1 cellular context compared by ENCODE assay signal in genomic region chr20:38893485-38894090, GRCh38.
TF ChIP-seq lines count a peak whose summit lies in the region.

No MANE protein-coding gene starts in this region.

TF ChIP-seq in GM12878, 131 proteins besides CTCF, POLR2A, EP300 and RAD21 (continued from another document and continues in another):
- TF ChIP-seq BCL3 (IDR thresholded peaks at IDR 0.05; ENCODE audit: borderline replicate concordance, insufficient read depth, low read depth, low read length, poor library complexity, severe bottlenecking) (no peak), RB1 (IDR thresholded peaks at IDR 0.05; ENCODE audit: borderline replicate concordance) (no peak; the same call in 1 of the 2 replicates), POLR2AphosphoS5 (IDR thresholded peaks at IDR 0.05; ENCODE audit: low read length) (no peak), SMARCA5 (IDR thresholded peaks at IDR 0.05) (peak; percentile 89; the same call in 1 of the 2 replicates), CREB1 (IDR thresholded peaks at IDR 0.05; ENCODE audit: low read depth) (0 out of 2 replicates have a peak, but pooled peaks have one; percentile 16), ZNF384 (IDR thresholded peaks at IDR 0.05; ENCODE audit: borderline replicate concordance, low read depth, low read length) (peak; percentile 16; the same call in 1 of the 2 replicates), ATF2 (IDR thresholded peaks at IDR 0.05; ENCODE audit: low read length) (no peak), KDM1A (IDR thresholded peaks at IDR 0.05; ENCODE audit: borderline replicate concordance) (no peak), STAT3 (IDR thresholded peaks at IDR 0.05; ENCODE audit: low read depth, low read length) (no peak), SREBF2 (IDR thresholded peaks at IDR 0.05; ENCODE audit: low read length) (no peak), NFIC (IDR thresholded peaks at IDR 0.05; ENCODE audit: low read depth, low read length) (no peak), ZSCAN29 (IDR thresholded peaks at IDR 0.05) (no peak), TBL1XR1 (IDR thresholded peaks at IDR 0.05; ENCODE audit: low read depth, low read length) (0 out of 2 replicates have a peak, but pooled peaks have one; percentile 39), BACH1 (IDR thresholded peaks at IDR 0.05; ENCODE audit: borderline replicate concordance) (0 out of 2 replicates have a peak, but pooled peaks have one; percentile 25), SPI1 (IDR thresholded peaks at IDR 0.05; ENCODE audit: borderline replicate concordance, insufficient read depth, low read depth, low read length) (peak; percentile 66; the same call in 1 of the 2 replicates), STAT1 (conservative IDR thresholded peaks at IDR 0.05) (no peak), RAD51 (IDR thresholded peaks at IDR 0.05) (no peak), WRNIP1 (IDR thresholded peaks at IDR 0.05; ENCODE audit: borderline replicate concordance, low read depth, low read length) (0 out of 2 replicates have a peak, but pooled peaks have one; percentile 64), PML (IDR thresholded peaks at IDR 0.05; ENCODE audit: low read length) (no peak), IRF5 (IDR thresholded peaks at IDR 0.05; ENCODE audit: borderline replicate concordance) (no peak), ATF3 (IDR thresholded peaks at IDR 0.05; ENCODE audit: borderline replicate concordance, extremely low read depth, low read depth, low read length) (no peak), MTA2 (IDR thresholded peaks at IDR 0.05; ENCODE audit: low read depth) (no peak), HDGF (IDR thresholded peaks at IDR 0.05) (peak; percentile 35; the same call in 1 of the 2 replicates), LARP7 (IDR thresholded peaks at IDR 0.05) (peak; percentile 80; the same call in 1 of the 2 replicates), CREM (IDR thresholded peaks at IDR 0.05; ENCODE audit: low read depth) (peak; percentile 14; the same call in 1 of the 2 replicates), KAT2A (conservative IDR thresholded peaks at IDR 0.05; ENCODE audit: control insufficient read depth, low read depth, low read length) (no peak), SMC3 (IDR thresholded peaks at IDR 0.05; ENCODE audit: borderline replicate concordance, low read length) (peak; percentile 97), GATAD2B (conservative IDR thresholded peaks at IDR 0.05; ENCODE audit: low read depth) (peak; percentile 33; the same call in 1 of the 2 replicates), ZNF687 (IDR thresholded peaks at IDR 0.05) (0 out of 2 replicates have a peak, but pooled peaks have one; percentile 34), CHD4 (IDR thresholded peaks at IDR 0.05) (no peak), SMAD1 (IDR thresholded peaks at IDR 0.05; ENCODE audit: low read depth, partially characterized antibody) (no peak), RBBP5 (conservative IDR thresholded peaks at IDR 0.05) (no peak), HDAC2 (IDR thresholded peaks at IDR 0.05) (no peak), MXI1 (IDR thresholded peaks at IDR 0.05; ENCODE audit: low read depth, low read length) (no peak), BHLHE40 (IDR thresholded peaks at IDR 0.05; ENCODE audit: borderline replicate concordance in 1 of 2, low read depth in 2 of 2, low read length in 1 of 2) (peak; percentile 18 to 53; a peak in 2 of 4 replicates), NBN (IDR thresholded peaks at IDR 0.05) (0 out of 2 replicates have a peak, but pooled peaks have one; percentile 46), RCOR1 (conservative IDR thresholded peaks at IDR 0.05; ENCODE audit: low read depth, low read length) (0 out of 2 replicates have a peak, but pooled peaks have one; percentile 60), TCF3 (IDR thresholded peaks at IDR 0.05; ENCODE audit: borderline replicate concordance, insufficient read depth, low read depth, low read length) (0 out of 2 replicates have a peak, but pooled peaks have one; percentile 48), BRCA1 (IDR thresholded peaks at IDR 0.05; ENCODE audit: low read depth, low read length) (no peak), E4F1 (IDR thresholded peaks at IDR 0.05; ENCODE audit: borderline replicate concordance, partially characterized antibody) (no peak), ZBTB33 (IDR thresholded peaks at IDR 0.05) (no peak), NKRF (conservative IDR thresholded peaks at IDR 0.05) (no peak), NR2C2 (IDR thresholded peaks at IDR 0.05; ENCODE audit: borderline replicate concordance, control insufficient read depth, insufficient read length, low read depth) (no peak), SIN3A (IDR thresholded peaks at IDR 0.05; ENCODE audit: low read depth, low read length) (no peak), HCFC1 (IDR thresholded peaks at IDR 0.05; ENCODE audit: low read length) (0 out of 2 replicates have a peak, but pooled peaks have one; percentile 2), HDAC6 (IDR thresholded peaks at IDR 0.05; ENCODE audit: unreplicated experiment) (no peak)
